8 cellular contexts compared by ENCODE assay signal in genomic region chr13:48094404-48094780, GRCh38. TPM values are rescaled to one million over a fixed set of nuclear protein-coding genes. Genes with fewer than 3 reads are reported as not detected.
DNase-seq lines count a peak whose midpoint lies in the region; ATAC-seq, FAIRE-seq and TF ChIP-seq lines count a peak whose summit lies in the region.

No MANE protein-coding gene starts in this region.

- CTCF ChIA-PET in GM12878 (lab: Yijun Ruan, JAX): interaction anchor here (0.6 to 5.9 kb wide), 16 partner anchors 11 to 673 kb away, joined by 3 to 37 read pairs (median 4); partner anchors contain the start of gene NUDT15

- peaks cover 27% of the 10 kb centered on the region for H3K4me1 ChIP-seq in HUES6 (ENCODE audit: control insufficient read depth, insufficient read depth, low read length)
- H3K4me1 ChIP-seq in GM12878 (ENCODE audit: control insufficient read depth, insufficient read depth, low read length): no peaks in the 10 kb centered on the region
- H3K4me1 ChIP-seq in keratinocyte (ENCODE audit: control insufficient read depth, extremely low read depth, insufficient read depth, low read length): peaks cover 15% of the 10 kb centered on the region

- dilution Hi-C loops in keratinocyte (cut with MboI; ENCODE audit: extremely low pct_ligation_motif_present, low sequenced_read_pairs): no loop called here

- in situ Hi-C loops in GM12878 (cut with MboI): no loop called here

- TF ChIP-seq POLR2A in GM12878 (IDR thresholded peaks at IDR 0.05; ENCODE audit: low read depth, low read length): no peak

- peaks cover 4 to 6% of the 10 kb centered on the region in 2 donors for H3K9me3 Mint-ChIP-seq in stimulated activated naive CD8-positive, alpha-beta T cell treated with anti-CD3 and anti-CD28 coated beads, Interleukin-15, amount 100 ng/mL, for 72 hours

- DNase-seq in stimulated activated CD4-positive, alpha-beta T cell treated with anti-CD3 and anti-CD28 coated beads, Interleukin-15, amount 100 ng/mL, for 24 hours: peak; percentile 3
- DNase-seq in stimulated activated CD4-positive, alpha-beta T cell treated with anti-CD3 and anti-CD28 coated beads, Interleukin-4, amount 100 ng/mL, for 1 hour: no peak
- DNase-seq in GM12878 (ENCODE audit: low read depth, low spot score): no peak
- no peak for DNase-seq in keratinocyte (ENCODE audit: low read depth, low spot score)
- DNase-seq in stimulated activated naive CD8-positive, alpha-beta T cell treated with anti-CD3 and anti-CD28 coated beads, Interleukin-15, amount 100 ng/mL, for 72 hours: peak; percentile 6 to 12
- no peak for DNase-seq in amniotic stem cell (lab: John Stamatoyannopoulos, UW)
- no peak for DNase-seq in HK-2 (ENCODE audit: unreplicated experiment)

- H2AFZ ChIP-seq in GM12878 (ENCODE audit: control insufficient read depth, low read depth, low read length) (peak overlapping the region; percentile 61), keratinocyte (ENCODE audit: control insufficient read depth, low read length) (peak overlapping the region; percentile 92)

- H3K79me2 ChIP-seq in GM12878 (ENCODE audit: control insufficient read depth, insufficient read depth, low read length) (peaks cover 54% of the 10 kb centered on the region), keratinocyte (ENCODE audit: control insufficient read depth, insufficient read depth, low read length) (peaks cover 55% of the 10 kb centered on the region)

- RAD21 ChIA-PET in GM12878 (lab: Charles Lee; ENCODE audit: unreplicated experiment): interaction anchor here (1.8 to 2.2 kb wide), 2 partner anchors 16 to 57 kb away, joined by 6 to 12 read pairs; partner anchors contain the start of gene NUDT15

- H3K27me3 Mint-ChIP-seq in stimulated activated naive CD8-positive, alpha-beta T cell treated with anti-CD3 and anti-CD28 coated beads, Interleukin-15, amount 100 ng/mL, for 72 hours: peaks cover 8% of the 10 kb centered on the region

- H3K4me1 Mint-ChIP-seq in stimulated activated naive CD8-positive, alpha-beta T cell treated with anti-CD3 and anti-CD28 coated beads, Interleukin-15, amount 100 ng/mL, for 72 hours: peaks cover 36% of the 10 kb centered on the region

- H3K4me2 ChIP-seq in GM12878 (ENCODE audit: control insufficient read depth, insufficient read depth) (peak overlapping the region; percentile 91), keratinocyte (ENCODE audit: control insufficient read depth, extremely low read depth, insufficient read depth, low read depth, low read length) (peak overlapping the region; percentile 99)

- no peaks in the 10 kb centered on the region for H3K9me1 ChIP-seq in keratinocyte (ENCODE audit: control insufficient read depth, extremely low read depth, insufficient read depth, low read length)

- peak overlapping the region; percentile 98 to 99 for H3K27ac Mint-ChIP-seq in stimulated activated naive CD8-positive, alpha-beta T cell treated with anti-CD3 and anti-CD28 coated beads, Interleukin-15, amount 100 ng/mL, for 72 hours

- H3K9me3 ChIP-seq in HUES6 (ENCODE audit: control insufficient read depth, insufficient read depth, low read depth, low read length) (peaks cover 2% of the 10 kb centered on the region; the same call in 1 of the 2 replicates), GM12878 (replicated peaks; ENCODE audit: control insufficient read depth, insufficient read depth, low read length) (no peaks in the 10 kb centered on the region), keratinocyte (ENCODE audit: control insufficient read depth, low read depth, low read length) (no peaks in the 10 kb centered on the region)

- FAIRE-seq in GM12878 (lab: Jason Lieb, UNC) (no peak), keratinocyte (lab: Jason Lieb, UNC) (no peak)

- SMC1A ChIA-PET in GM12878 (lab: Charles Lee; ENCODE audit: uncharacterized antibody, unreplicated experiment): interaction anchor here (0.6 to 1.2 kb wide), 3 partner anchors 11 to 28 kb away, joined by 3 to 5 read pairs (median 3); no protein-coding TSS in a partner anchor

- H3K27ac ChIP-seq in HUES6 (ENCODE audit: low read depth, low read length) (peak overlapping the region; percentile 95), GM12878 (ENCODE audit: control insufficient read depth, insufficient read depth) (peak overlapping the region; percentile 64), keratinocyte (ENCODE audit: control insufficient read depth, insufficient read depth, low read length) (peak overlapping the region; percentile 88)

- ATAC-seq in GM12878: peak; percentile 33
- peak; percentile 30 for ATAC-seq in stimulated activated naive CD8-positive, alpha-beta T cell treated with anti-CD3 and anti-CD28 coated beads, Interleukin-15, amount 100 ng/mL, for 72 hours

- POLR2A ChIA-PET in GM12878 (lab: Charles Lee): interaction anchor here (0.6 to 1.6 kb wide), 3 partner anchors 16 to 57 kb away, joined by 3 to 8 read pairs (median 3); partner anchors contain the start of gene NUDT15

- H3K4me3 Mint-ChIP-seq in stimulated activated naive CD8-positive, alpha-beta T cell treated with anti-CD3 and anti-CD28 coated beads, Interleukin-15, amount 100 ng/mL, for 72 hours: peak overlapping the region; percentile 90 to 94

- intact Hi-C loops in GM12878 (cut with micrococcal nuclease; ENCODE audit: unreplicated experiment): loop anchor here (2.0 kb wide), 1 partner anchor 58 kb away; the partner anchor contains the start of gene NUDT15

- H4K20me1 ChIP-seq in GM12878 (ENCODE audit: control insufficient read depth, insufficient read depth) (no peaks in the 10 kb centered on the region), keratinocyte (ENCODE audit: control insufficient read depth, extremely low read depth, insufficient read depth, low read length) (peaks cover 3% of the 10 kb centered on the region)

- BruUV-seq in GM12878 (replicated peaks; lab: Mats Ljungman, UMichigan): TSS peak; percentile 65

- H3K36me3 ChIP-seq in HUES6 (ENCODE audit: control insufficient read depth, insufficient read depth, low read length) (no peaks in the 10 kb centered on the region), GM12878 (ENCODE audit: control insufficient read depth in 2 of 2, insufficient read depth in 2 of 2, low read length in 1 of 2) (peaks cover 0 to 3% of the 10 kb centered on the region in 2 experiments; a peak in 1 of 4 replicates), keratinocyte (ENCODE audit: control insufficient read depth in 2 of 2, extremely low read depth in 1 of 2, insufficient read depth in 2 of 2, low read length in 2 of 2) (peaks cover 2 to 8% of the 10 kb centered on the region in 2 experiments)

- TF ChIP-seq CTCF in GM12878 (IDR thresholded peaks at IDR 0.05 in 2 of 3, conservative IDR thresholded peaks at IDR 0.05 in 1 of 3; ENCODE audit: control insufficient read depth in 2 of 3, extremely low read depth in 1 of 3, insufficient read depth in 1 of 3, low read depth in 3 of 3, low read length in 3 of 3) (no peak), keratinocyte (optimal IDR thresholded peaks at IDR 0.05 in 1 of 3, IDR thresholded peaks at IDR 0.05 in 1 of 3, conservative IDR thresholded peaks at IDR 0.05 in 1 of 3; ENCODE audit: extremely low read depth in 1 of 3, insufficient read depth in 2 of 3, low read length in 3 of 3) (no peak)

- H3K27me3 ChIP-seq in HUES6 (ENCODE audit: control insufficient read depth, insufficient read depth, low read length): no peaks in the 10 kb centered on the region
- no peaks in the 10 kb centered on the region for H3K27me3 ChIP-seq in GM12878 (replicated peaks in 1 of 2; ENCODE audit: control insufficient read depth in 2 of 2, insufficient read depth in 2 of 2, low read length in 1 of 2)
- H3K27me3 ChIP-seq in keratinocyte (ENCODE audit: control insufficient read depth, extremely low read depth, insufficient read depth, low read length): no peaks in the 10 kb centered on the region

- TF ChIP-seq RAD21 in GM12878 (IDR thresholded peaks at IDR 0.05; ENCODE audit: insufficient read depth, low read depth, low read length): no peak

- H3K9ac ChIP-seq in HUES6 (ENCODE audit: low read length) (peak overlapping the region; percentile 97), GM12878 (ENCODE audit: control insufficient read depth, insufficient read depth, low read length) (peak overlapping the region; percentile 95), keratinocyte (ENCODE audit: control insufficient read depth, extremely low read depth, insufficient read depth, low read length) (peak overlapping the region; percentile 95)

- 3% methylated on average over 13 of the region's 14 CpGs for WGBS in GM12878 (ENCODE audit: insufficient coverage, insufficient replicate concordance, low lambda C conversion rate, missing lambda C conversion rate)

- TF ChIP-seq EP300 in GM12878 (IDR thresholded peaks at IDR 0.05; ENCODE audit: borderline replicate concordance in 1 of 2, control insufficient read depth in 1 of 2, low read depth in 2 of 2, low read length in 2 of 2): no peak

- H3K4me3 ChIP-seq in HUES6 (ENCODE audit: low read depth, low read length) (peak overlapping the region; percentile 94), GM12878 (peak overlapping the region; percentile 80), keratinocyte (ENCODE audit: control insufficient read depth in 2 of 3, extremely low read depth in 1 of 3, insufficient read depth in 2 of 3, low read depth in 1 of 3, low read length in 3 of 3) (peak overlapping the region; percentile 95 to 97 (median 96))

RNA-seq across cellular contexts. Expression of gene MED4, which starts 0.5 kb away (rescaled TPM):
- 22.5 and 25.4 TPM in 2 replicates for total RNA-seq in GM12878 (2013; cell fraction: nucleolus; rRNA removed)
- total RNA-seq in GM12878 (2014; rRNA removed): 31.5 and 38.0 TPM in 2 replicates
- 48.4 and 51.9 TPM in 2 replicates for total RNA-seq in GM12878 (2014; rRNA removed; fragmentation: Illumina TruSeq; extraction: Trizol)
- total RNA-seq in GM12878 (2021): 40.1 and 43.7 TPM in 2 replicates
- polyA plus RNA-seq in GM12878 (2011; ENCODE audit: low read depth): 34.7 TPM
- 92.5 and 107 TPM in 2 replicates for polyA plus RNA-seq in GM12878 (2011; rRNA removed)
- polyA plus RNA-seq in GM12878 (2011; cell fraction: cytosol; rRNA removed): 35.1 and 43.3 TPM in 2 replicates
- polyA plus RNA-seq in GM12878 (2011; cell fraction: nucleus; rRNA removed): 15.5 and 22.6 TPM in 2 replicates
- polyA plus RNA-seq in GM12878 (2012): 43.5 and 44.3 TPM in 2 replicates
- 85.5 and 100 TPM in 2 replicates for polyA plus RNA-seq in GM12878 (2014; fragmentation: Illumina TruSeq; extraction: Trizol)
- 100 to 1,000 TPM; 103 to 117 TPM for polyA plus RNA-seq in GM12878 (2014; fragmentation: Nextera tagmentation; extraction: Ambion mirVana)
- polyA plus RNA-seq in GM12878 (2014; rRNA removed): 58.4 and 66.8 TPM in 2 replicates
- polyA plus RNA-seq in GM12878 (2016; fragmentation: Nextera tagmentation; extraction: Ambion mirVana): 10 to 100 TPM; 89.3 to 92.2 TPM
- polyA minus RNA-seq in GM12878 (2011; rRNA and poly(A)+ RNA removed): 15.9 and 20.0 TPM in 2 replicates
- 12.3 and 16.1 TPM in 2 replicates for polyA minus RNA-seq in GM12878 (2011; cell fraction: cytosol; rRNA and poly(A)+ RNA removed)
- polyA minus RNA-seq in GM12878 (2011; cell fraction: nucleus; rRNA and poly(A)+ RNA removed): 7.1 and 8.5 TPM in 2 replicates
- 49.5 to 62.4 TPM (median 51.2 TPM) in 3 replicates for polyA plus RNA-seq in keratinocyte
- polyA plus RNA-seq in keratinocyte (2011; ENCODE audit: low read depth): 120 TPM
- polyA plus RNA-seq in keratinocyte (2011; cell fraction: cytosol; rRNA removed): 43.9 and 69.2 TPM in 2 replicates
- polyA plus RNA-seq in keratinocyte (2011; cell fraction: nucleus; rRNA removed): 30.0 and 37.0 TPM in 2 replicates
- 36.8 and 49.4 TPM in 2 replicates for polyA plus RNA-seq in keratinocyte (2012; ENCODE audit: low replicate concordance)
- 11.6 to 19.8 TPM (median 15.4 TPM) in 3 replicates for polyA minus RNA-seq in keratinocyte
- 12.1 TPM for polyA minus RNA-seq in keratinocyte (2011; cell fraction: cytosol; rRNA and poly(A)+ RNA removed)
- polyA minus RNA-seq in keratinocyte (2011; cell fraction: nucleus; rRNA and poly(A)+ RNA removed): 4.2 and 13.4 TPM in 2 replicates

RNA-seq across cellular contexts. Expression of gene NUDT15, which starts 56.9 kb away (rescaled TPM):
- 1.9 and 2.7 TPM in 2 replicates for total RNA-seq in GM12878 (2013; cell fraction: nucleolus; rRNA removed)
- total RNA-seq in GM12878 (2014; rRNA removed) (14.7 and 15.4 TPM in 2 replicates), GM12878 (2014; rRNA removed; fragmentation: Illumina TruSeq; extraction: Trizol) (18.3 TPM in 2 replicates), GM12878 (2021) (10.0 and 12.0 TPM in 2 replicates)
- 6.9 TPM for polyA plus RNA-seq in GM12878 (2011; ENCODE audit: low read depth)
- polyA plus RNA-seq in GM12878 (2011; rRNA removed) (20.6 and 30.3 TPM in 2 replicates), GM12878 (2014; fragmentation: Illumina TruSeq; extraction: Trizol) (20.4 and 23.3 TPM in 2 replicates), GM12878 (2014; fragmentation: Nextera tagmentation; extraction: Ambion mirVana) (10 to 100 TPM; 11.4 to 17.7 TPM), GM12878 (2014; rRNA removed) (13.6 and 16.5 TPM in 2 replicates), GM12878 (2016; fragmentation: Nextera tagmentation; extraction: Ambion mirVana) (10 to 100 TPM; 25.2 to 26.7 TPM), keratinocyte (19.4 to 41.1 TPM (median 24.5 TPM) in 3 replicates)
- polyA plus RNA-seq in GM12878 (2011; cell fraction: cytosol; rRNA removed): 10.2 and 10.5 TPM in 2 replicates
- polyA plus RNA-seq in GM12878 (2011; cell fraction: nucleus; rRNA removed): 3.1 and 4.0 TPM in 2 replicates
- 8.0 and 8.5 TPM in 2 replicates for polyA plus RNA-seq in GM12878 (2012)
- polyA minus RNA-seq in GM12878 (2011; rRNA and poly(A)+ RNA removed): 3.1 TPM in 2 replicates
- polyA minus RNA-seq in GM12878 (2011; cell fraction: cytosol; rRNA and poly(A)+ RNA removed): 1.9 and 2.3 TPM in 2 replicates
- polyA minus RNA-seq in GM12878 (2011; cell fraction: nucleus; rRNA and poly(A)+ RNA removed): 1.5 and 3.3 TPM in 2 replicates
- 3.5 TPM for polyA plus RNA-seq in keratinocyte (2011; ENCODE audit: low read depth)
- polyA plus RNA-seq in keratinocyte (2011; cell fraction: cytosol; rRNA removed): 16.5 and 27.2 TPM in 2 replicates
- polyA plus RNA-seq in keratinocyte (2011; cell fraction: nucleus; rRNA removed): 7.7 and 8.0 TPM in 2 replicates
- 11.5 and 26.1 TPM in 2 replicates for polyA plus RNA-seq in keratinocyte (2012; ENCODE audit: low replicate concordance)
- polyA minus RNA-seq in keratinocyte: 3.4 to 8.5 TPM (median 7.7 TPM) in 3 replicates
- 9.8 TPM for polyA minus RNA-seq in keratinocyte (2011; cell fraction: cytosol; rRNA and poly(A)+ RNA removed)
- 2.3 and 3.5 TPM in 2 replicates for polyA minus RNA-seq in keratinocyte (2011; cell fraction: nucleus; rRNA and poly(A)+ RNA removed)

Comparison
In these comparisons a context has a peak if more than half of its experiments do, and no peak if none do; other contexts are left out.
1. DNase-seq: peak in stimulated activated CD4-positive, alpha-beta T cell treated with anti-CD3 and anti-CD28 coated beads, Interleukin-15, amount 100 ng/mL, for 24 hours (single experiment) and stimulated activated naive CD8-positive, alpha-beta T cell treated with anti-CD3 and anti-CD28 coated beads, Interleukin-15, amount 100 ng/mL, for 72 hours (2 of 2); none in stimulated activated CD4-positive, alpha-beta T cell treated with anti-CD3 and anti-CD28 coated beads, Interleukin-4, amount 100 ng/mL, for 1 hour (single experiment), GM12878 (single experiment), keratinocyte (single experiment), amniotic stem cell (single experiment) and HK-2 (single experiment).
2. Peak in every context shown above with its lines, with median percentiles within 50 percentile points of each other: H3K27ac ChIP-seq, H3K4me3 ChIP-seq and H3K9ac ChIP-seq.